Comparison of ENCODE assay signal across 1 cellular context in the genomic region with DNA sequence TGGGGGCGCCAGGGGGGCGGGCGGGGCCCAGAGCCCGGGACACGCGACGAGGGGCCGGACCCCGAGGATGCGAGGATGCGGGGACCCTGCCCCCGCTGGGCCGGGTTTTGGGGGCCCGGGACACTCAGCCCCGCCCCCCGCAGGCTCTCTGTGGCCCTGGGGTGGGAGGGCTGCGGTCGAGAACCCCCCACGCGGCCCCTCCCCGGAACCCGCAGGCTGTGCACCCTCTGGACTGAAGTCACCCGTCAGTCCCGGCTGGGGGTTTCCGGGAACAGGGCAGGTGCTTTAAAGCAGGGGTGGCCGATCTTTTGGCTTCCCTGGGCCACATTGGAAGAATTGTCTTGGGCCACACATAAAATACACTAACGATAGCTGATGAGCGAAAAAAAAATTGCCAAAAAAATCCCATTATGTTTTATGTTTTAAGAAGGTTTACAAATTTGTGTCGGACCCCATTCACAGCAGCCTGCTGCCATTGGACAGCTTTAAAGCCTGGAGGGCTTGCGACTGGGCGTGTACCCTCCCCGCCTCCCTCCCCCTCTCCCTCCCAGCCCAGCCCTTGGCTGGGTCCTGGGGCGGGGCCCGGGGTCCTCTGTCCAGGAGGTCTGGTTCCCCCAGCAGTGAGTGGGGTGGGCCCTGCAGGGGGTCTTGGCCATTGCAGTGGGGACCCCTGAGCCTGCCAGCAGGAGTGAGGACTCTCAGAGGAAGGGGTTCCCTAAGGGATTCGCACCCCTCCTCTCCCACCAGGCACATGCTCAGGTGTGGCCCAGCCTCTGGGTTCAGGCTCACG.
A peak's percentile ranks its signal among the peaks of the same experiment; 100 is the strongest.
TF ChIP-seq lines count a peak whose summit lies in the region.

No MANE protein-coding gene starts in this region.

TF ChIP-seq in K562, 482 proteins besides CTCF, POLR2A, EP300 and RAD21:
- TF ChIP-seq YBX1 (IDR thresholded peaks at IDR 0.05): no peak
- TF ChIP-seq, protein P1, sequence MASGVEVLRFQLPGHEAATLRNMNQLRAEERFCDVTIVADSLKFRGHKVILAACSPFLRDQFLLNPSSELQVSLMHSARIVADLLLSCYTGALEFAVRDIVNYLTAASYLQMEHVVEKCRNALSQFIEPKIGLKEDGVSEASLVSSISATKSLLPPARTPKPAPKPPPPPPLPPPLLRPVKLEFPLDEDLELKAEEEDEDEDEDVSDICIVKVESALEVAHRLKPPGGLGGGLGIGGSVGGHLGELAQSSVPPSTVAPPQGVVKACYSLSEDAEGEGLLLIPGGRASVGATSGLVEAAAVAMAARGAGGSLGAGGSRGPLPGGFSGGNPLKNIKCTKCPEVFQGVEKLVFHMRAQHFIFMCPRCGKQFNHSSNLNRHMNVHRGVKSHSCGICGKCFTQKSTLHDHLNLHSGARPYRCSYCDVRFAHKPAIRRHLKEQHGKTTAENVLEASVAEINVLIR (CRISPR knock-in tag; IDR thresholded peaks at IDR 0.05): no peak
- TF ChIP-seq, protein P2, sequence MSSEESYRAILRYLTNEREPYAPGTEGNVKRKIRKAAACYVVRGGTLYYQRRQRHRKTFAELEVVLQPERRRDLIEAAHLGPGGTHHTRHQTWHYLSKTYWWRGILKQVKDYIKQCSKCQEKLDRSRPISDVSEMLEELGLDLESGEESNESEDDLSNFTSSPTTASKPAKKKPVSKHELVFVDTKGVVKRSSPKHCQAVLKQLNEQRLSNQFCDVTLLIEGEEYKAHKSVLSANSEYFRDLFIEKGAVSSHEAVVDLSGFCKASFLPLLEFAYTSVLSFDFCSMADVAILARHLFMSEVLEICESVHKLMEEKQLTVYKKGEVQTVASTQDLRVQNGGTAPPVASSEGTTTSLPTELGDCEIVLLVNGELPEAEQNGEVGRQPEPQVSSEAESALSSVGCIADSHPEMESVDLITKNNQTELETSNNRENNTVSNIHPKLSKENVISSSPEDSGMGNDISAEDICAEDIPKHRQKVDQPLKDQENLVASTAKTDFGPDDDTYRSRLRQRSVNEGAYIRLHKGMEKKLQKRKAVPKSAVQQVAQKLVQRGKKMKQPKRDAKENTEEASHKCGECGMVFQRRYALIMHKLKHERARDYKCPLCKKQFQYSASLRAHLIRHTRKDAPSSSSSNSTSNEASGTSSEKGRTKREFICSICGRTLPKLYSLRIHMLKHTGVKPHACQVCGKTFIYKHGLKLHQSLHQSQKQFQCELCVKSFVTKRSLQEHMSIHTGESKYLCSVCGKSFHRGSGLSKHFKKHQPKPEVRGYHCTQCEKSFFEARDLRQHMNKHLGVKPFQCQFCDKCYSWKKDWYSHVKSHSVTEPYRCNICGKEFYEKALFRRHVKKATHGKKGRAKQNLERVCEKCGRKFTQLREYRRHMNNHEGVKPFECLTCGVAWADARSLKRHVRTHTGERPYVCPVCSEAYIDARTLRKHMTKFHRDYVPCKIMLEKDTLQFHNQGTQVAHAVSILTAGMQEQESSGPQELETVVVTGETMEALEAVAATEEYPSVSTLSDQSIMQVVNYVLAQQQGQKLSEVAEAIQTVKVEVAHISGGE (CRISPR knock-in tag; IDR thresholded peaks at IDR 0.05): no peak
- peak; percentile 61; the same call in 1 of the 2 replicates for TF ChIP-seq ZBTB7A (IDR thresholded peaks at IDR 0.05; ENCODE audit: borderline replicate concordance, control insufficient read depth, low read depth, low read length)
- no peak for TF ChIP-seq TEAD2 (tag; IDR thresholded peaks at IDR 0.05)
- TF ChIP-seq HOXB6 (CRISPR knock-in tag; IDR thresholded peaks at IDR 0.05; ENCODE audit: borderline replicate concordance): no peak
- TF ChIP-seq, protein P3, sequence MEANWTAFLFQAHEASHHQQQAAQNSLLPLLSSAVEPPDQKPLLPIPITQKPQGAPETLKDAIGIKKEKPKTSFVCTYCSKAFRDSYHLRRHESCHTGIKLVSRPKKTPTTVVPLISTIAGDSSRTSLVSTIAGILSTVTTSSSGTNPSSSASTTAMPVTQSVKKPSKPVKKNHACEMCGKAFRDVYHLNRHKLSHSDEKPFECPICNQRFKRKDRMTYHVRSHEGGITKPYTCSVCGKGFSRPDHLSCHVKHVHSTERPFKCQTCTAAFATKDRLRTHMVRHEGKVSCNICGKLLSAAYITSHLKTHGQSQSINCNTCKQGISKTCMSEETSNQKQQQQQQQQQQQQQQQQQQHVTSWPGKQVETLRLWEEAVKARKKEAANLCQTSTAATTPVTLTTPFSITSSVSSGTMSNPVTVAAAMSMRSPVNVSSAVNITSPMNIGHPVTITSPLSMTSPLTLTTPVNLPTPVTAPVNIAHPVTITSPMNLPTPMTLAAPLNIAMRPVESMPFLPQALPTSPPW (CRISPR knock-in tag; IDR thresholded peaks at IDR 0.05): peak; percentile 58
- TF ChIP-seq GTF2F1 (IDR thresholded peaks at IDR 0.05; ENCODE audit: low read depth, low read length): no peak
- TF ChIP-seq MTF1 (CRISPR knock-in tag; IDR thresholded peaks at IDR 0.05; ENCODE audit: borderline replicate concordance): no peak
- no peak for TF ChIP-seq NR4A1 (CRISPR knock-in tag; IDR thresholded peaks at IDR 0.05)
- TF ChIP-seq NR4A1 (tag; IDR thresholded peaks at IDR 0.05): no peak
- TF ChIP-seq SIX5 (IDR thresholded peaks at IDR 0.05; ENCODE audit: borderline replicate concordance in 1 of 2, insufficient read depth in 1 of 2, low read depth in 1 of 2, low read length in 2 of 2): no peak
- no peak for TF ChIP-seq CTBP1 (IDR thresholded peaks at IDR 0.05; ENCODE audit: borderline replicate concordance)
- TF ChIP-seq, protein P4, sequence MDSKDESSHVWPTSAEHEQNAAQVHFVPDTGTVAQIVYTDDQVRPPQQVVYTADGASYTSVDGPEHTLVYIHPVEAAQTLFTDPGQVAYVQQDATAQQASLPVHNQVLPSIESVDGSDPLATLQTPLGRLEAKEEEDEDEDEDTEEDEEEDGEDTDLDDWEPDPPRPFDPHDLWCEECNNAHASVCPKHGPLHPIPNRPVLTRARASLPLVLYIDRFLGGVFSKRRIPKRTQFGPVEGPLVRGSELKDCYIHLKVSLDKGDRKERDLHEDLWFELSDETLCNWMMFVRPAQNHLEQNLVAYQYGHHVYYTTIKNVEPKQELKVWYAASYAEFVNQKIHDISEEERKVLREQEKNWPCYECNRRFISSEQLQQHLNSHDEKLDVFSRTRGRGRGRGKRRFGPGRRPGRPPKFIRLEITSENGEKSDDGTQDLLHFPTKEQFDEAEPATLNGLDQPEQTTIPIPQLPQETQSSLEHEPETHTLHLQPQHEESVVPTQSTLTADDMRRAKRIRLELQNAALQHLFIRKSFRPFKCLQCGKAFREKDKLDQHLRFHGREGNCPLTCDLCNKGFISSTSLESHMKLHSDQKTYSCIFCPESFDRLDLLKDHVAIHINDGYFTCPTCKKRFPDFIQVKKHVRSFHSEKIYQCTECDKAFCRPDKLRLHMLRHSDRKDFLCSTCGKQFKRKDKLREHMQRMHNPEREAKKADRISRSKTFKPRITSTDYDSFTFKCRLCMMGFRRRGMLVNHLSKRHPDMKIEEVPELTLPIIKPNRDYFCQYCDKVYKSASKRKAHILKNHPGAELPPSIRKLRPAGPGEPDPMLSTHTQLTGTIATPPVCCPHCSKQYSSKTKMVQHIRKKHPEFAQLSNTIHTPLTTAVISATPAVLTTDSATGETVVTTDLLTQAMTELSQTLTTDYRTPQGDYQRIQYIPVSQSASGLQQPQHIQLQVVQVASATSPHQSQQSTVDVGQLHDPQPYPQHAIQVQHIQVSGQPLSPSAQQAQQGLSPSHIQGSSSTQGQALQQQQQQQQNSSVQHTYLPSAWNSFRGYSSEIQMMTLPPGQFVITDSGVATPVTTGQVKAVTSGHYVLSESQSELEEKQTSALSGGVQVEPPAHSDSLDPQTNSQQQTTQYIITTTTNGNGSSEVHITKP (IDR thresholded peaks at IDR 0.05; ENCODE audit: partially characterized antibody): peak; percentile 28
- TF ChIP-seq, protein P5, sequence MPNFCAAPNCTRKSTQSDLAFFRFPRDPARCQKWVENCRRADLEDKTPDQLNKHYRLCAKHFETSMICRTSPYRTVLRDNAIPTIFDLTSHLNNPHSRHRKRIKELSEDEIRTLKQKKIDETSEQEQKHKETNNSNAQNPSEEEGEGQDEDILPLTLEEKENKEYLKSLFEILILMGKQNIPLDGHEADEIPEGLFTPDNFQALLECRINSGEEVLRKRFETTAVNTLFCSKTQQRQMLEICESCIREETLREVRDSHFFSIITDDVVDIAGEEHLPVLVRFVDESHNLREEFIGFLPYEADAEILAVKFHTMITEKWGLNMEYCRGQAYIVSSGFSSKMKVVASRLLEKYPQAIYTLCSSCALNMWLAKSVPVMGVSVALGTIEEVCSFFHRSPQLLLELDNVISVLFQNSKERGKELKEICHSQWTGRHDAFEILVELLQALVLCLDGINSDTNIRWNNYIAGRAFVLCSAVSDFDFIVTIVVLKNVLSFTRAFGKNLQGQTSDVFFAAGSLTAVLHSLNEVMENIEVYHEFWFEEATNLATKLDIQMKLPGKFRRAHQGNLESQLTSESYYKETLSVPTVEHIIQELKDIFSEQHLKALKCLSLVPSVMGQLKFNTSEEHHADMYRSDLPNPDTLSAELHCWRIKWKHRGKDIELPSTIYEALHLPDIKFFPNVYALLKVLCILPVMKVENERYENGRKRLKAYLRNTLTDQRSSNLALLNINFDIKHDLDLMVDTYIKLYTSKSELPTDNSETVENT (CRISPR knock-in tag; IDR thresholded peaks at IDR 0.05): no peak
- 0 out of 2 replicates have a peak, but pooled peaks have one; percentile 32 for TF ChIP-seq GABPA (tag; conservative IDR thresholded peaks at IDR 0.05; ENCODE audit: low read depth)
- no peak for TF ChIP-seq SAFB2 (IDR thresholded peaks at IDR 0.05; ENCODE audit: borderline replicate concordance, low read depth, low read length, severe bottlenecking)
- TF ChIP-seq ZFX (CRISPR knock-in tag; IDR thresholded peaks at IDR 0.05): 0 out of 2 replicates have a peak, but pooled peaks have one; percentile 19
- no peak for TF ChIP-seq FOXJ2 (tag; IDR thresholded peaks at IDR 0.05)
